ENCODE assay signal across 26 cellular contexts in the genomic region with DNA sequence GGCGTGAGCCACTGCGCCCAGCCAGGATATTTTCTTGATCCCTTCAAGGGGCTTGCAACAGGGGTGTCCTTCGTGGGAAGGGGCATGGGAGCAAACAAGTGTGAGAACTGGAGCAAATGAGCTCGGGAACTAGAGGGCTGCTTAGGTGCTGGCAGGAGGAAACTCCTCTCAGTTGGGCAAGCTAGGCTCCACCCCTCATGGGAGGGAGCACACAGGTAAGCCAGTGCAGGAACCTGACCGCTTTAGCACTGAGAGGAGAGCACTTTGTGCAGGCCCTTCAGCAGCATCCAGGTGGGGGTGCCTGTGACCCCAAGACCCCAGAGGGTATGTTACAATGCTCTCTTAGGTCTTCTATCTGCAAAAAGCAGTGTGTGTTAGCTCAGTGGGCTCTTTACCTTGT.
"Had no signal": no experiment of that assay in that cellular context is flagged by ENCODE, and none has a peak within 500 bp of the region (broad histone marks: within the 10 kb centered on the region; RNA-seq: fewer than 3 reads in every experiment).

No MANE protein-coding gene starts in this region.

- H3K27me3 ChIP-seq: hepatocyte, left lung, neutrophil, tibial nerve, uterus had no signal

- H3K4me2 ChIP-seq: hepatocyte had no signal

- H3K4me3 Mint-ChIP-seq: naive thymus-derived CD8-positive, alpha-beta T cell; nephron; neural crest cell; stimulated activated effector memory CD8-positive, alpha-beta T cell treated with anti-CD3 and anti-CD28 coated beads, Interleukin-12 subunit alpha, Interleukin-12 subunit beta, amount 100 ng/mL, for 72 hours; stimulated activated naive CD8-positive, alpha-beta T cell treated with anti-CD3 and anti-CD28 coated beads, Interleukin-15, amount 100 ng/mL, for 72 hours; type B pancreatic cell had no signal

- H3K4me1 Mint-ChIP-seq: naive thymus-derived CD8-positive, alpha-beta T cell; neural crest cell; stimulated activated effector memory CD8-positive, alpha-beta T cell treated with anti-CD3 and anti-CD28 coated beads, Interleukin-12 subunit alpha, Interleukin-12 subunit beta, amount 100 ng/mL, for 72 hours; stimulated activated naive CD8-positive, alpha-beta T cell treated with anti-CD3 and anti-CD28 coated beads, Interleukin-15, amount 100 ng/mL, for 72 hours had no signal

- H3K79me2 ChIP-seq: hepatocyte, parathyroid adenoma had no signal

- H3K4me1 ChIP-seq: left lung, lower lobe of right lung, parathyroid adenoma, prostate gland, tibial nerve, uterus had no signal

- H3K9me3 Mint-ChIP-seq: nephron, neural crest cell, type B pancreatic cell had no signal

- H2AFZ ChIP-seq: hepatocyte, parathyroid adenoma had no signal

- H3K27ac ChIP-seq: hepatocyte, left lung, lower lobe of right lung, neutrophil, parathyroid adenoma, prostate gland, skin epidermis, tibial nerve, uterus had no signal

- H3K36me3 ChIP-seq: left lung, lower lobe of right lung, neutrophil, prostate gland, tibial nerve, uterus had no signal

- H3K27ac Mint-ChIP-seq: naive thymus-derived CD8-positive, alpha-beta T cell; nephron; stimulated activated effector memory CD8-positive, alpha-beta T cell treated with anti-CD3 and anti-CD28 coated beads, Interleukin-12 subunit alpha, Interleukin-12 subunit beta, amount 100 ng/mL, for 72 hours; type B pancreatic cell had no signal

- H3K9ac ChIP-seq: parathyroid adenoma had no signal

- H3K9me3 ChIP-seq: left lung, lower lobe of right lung, neutrophil, prostate gland, tibial nerve, uterus had no signal

- H3K4me3 ChIP-seq: hepatocyte, left lung, lower lobe of right lung, prostate gland, skin epidermis, tibial nerve, uterus had no signal

- H3K36me3 Mint-ChIP-seq: naive thymus-derived CD8-positive, alpha-beta T cell; stimulated activated effector memory CD8-positive, alpha-beta T cell treated with anti-CD3 and anti-CD28 coated beads, Interleukin-12 subunit alpha, Interleukin-12 subunit beta, amount 100 ng/mL, for 72 hours; type B pancreatic cell had no signal

- H3K27me3 Mint-ChIP-seq: naive thymus-derived CD8-positive, alpha-beta T cell; stimulated activated naive CD8-positive, alpha-beta T cell treated with anti-CD3 and anti-CD28 coated beads, Interleukin-15, amount 100 ng/mL, for 72 hours; type B pancreatic cell had no signal

- DNase-seq: kidney glomerular epithelial cell; left colon; lower lobe of right lung; mammary epithelial cell; mesenchymal stem cell; occipital lobe; retina; right cardiac atrium; stimulated activated CD4-positive, alpha-beta T cell treated with anti-CD3 and anti-CD28 coated beads, Interleukin-4, amount 100 ng/mL, for 24 hours; stimulated activated naive CD4-positive, alpha-beta T cell treated with Interleukin-2 at 50 U/mL for 16 hours; stimulated activated naive CD8-positive, alpha-beta T cell treated with anti-CD3 and anti-CD28 coated beads, Interleukin-15, amount 100 ng/mL, for 72 hours; substantia nigra; uterus had no signal

- FAIRE-seq: keratinocyte had no signal
